ENCODE assay signal across 8 cellular contexts in the genomic region with DNA sequence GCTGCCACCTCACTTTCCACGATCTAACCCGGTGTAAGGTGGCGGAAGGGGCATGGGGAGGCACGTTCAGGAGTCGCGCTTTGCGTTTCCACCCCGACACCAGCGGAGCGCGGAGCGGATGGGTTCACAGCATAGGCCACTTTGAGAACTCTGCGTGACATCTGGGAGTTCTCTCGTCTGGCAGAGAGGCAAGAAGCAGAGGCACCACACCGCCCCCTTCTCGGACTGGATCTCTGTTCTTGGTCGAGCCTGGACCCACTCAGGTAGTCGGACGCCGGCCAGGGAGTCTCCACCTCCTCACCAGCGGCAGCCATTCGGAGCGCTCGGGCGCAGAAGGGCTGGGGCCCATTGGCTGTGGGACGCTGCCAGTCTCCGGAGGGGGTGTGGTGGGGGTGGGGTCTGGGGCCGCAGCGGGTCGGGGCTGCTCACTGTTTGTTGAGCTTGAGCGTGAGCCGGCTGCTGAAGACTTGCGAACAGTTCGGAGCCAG. TPM values are rescaled to one million over a fixed set of nuclear protein-coding genes. Genes with fewer than 3 reads are reported as not detected.
DNase-seq lines count a peak whose midpoint lies in the region; ATAC-seq and TF ChIP-seq lines count a peak whose summit lies in the region.

Gene DACH2 (plus strand): TSS at position 428 of the 488 bp plus-strand sequence.

- 0 to 1% methylated on average over 34 of the region's 34 CpGs for WGBS in ectodermal cell, 2 experiments
- WGBS in liver = 2% methylated on average over 34 of the region's 34 CpGs

- peaks cover 42% of the 10 kb centered on the region for H3K27me3 ChIP-seq in ectodermal cell (ENCODE audit: control insufficient read depth, insufficient read depth, low read length, poor library complexity, severe bottlenecking)
- H3K27me3 ChIP-seq in liver (ENCODE audit: control insufficient read depth in 4 of 4, insufficient read depth in 4 of 4, low read length in 3 of 4) = peaks cover 0 to 6% (median 2%) of the 10 kb centered on the region in 4 donors

- no peak within 1 kb of the TSS for H3K9ac ChIP-seq in liver (ENCODE audit: low read depth in 1 of 2, low read length in 2 of 2)

- H3K4me3 ChIP-seq in WI38 (ENCODE audit: low read depth, low read length) = peak within 1 kb of the TSS; percentile 55
- H3K4me3 ChIP-seq in ectodermal cell (ENCODE audit: insufficient read depth, low read depth, low read length) = peak within 1 kb of the TSS; percentile 47
- peak within 1 kb of the TSS; percentile 36 to 72 (median 62) for H3K4me3 ChIP-seq in liver (ENCODE audit: low read depth in 1 of 3, low read length in 3 of 3)

- TF ChIP-seq CTCF in WI38 (IDR thresholded peaks at IDR 0.05; ENCODE audit: low read depth, low read length) (no peak), liver (IDR thresholded peaks at IDR 0.05; ENCODE audit: low read depth, low read length, missing input control) (no peak)

- peak; percentile 98 for ATAC-seq in GM21381 (IDR thresholded peaks at IDR 0.05; ENCODE audit: unreplicated experiment)

- H3K36me3 ChIP-seq in ectodermal cell (ENCODE audit: control insufficient read depth, insufficient read depth, low read length) (no peaks in the 10 kb centered on the region), liver (ENCODE audit: control insufficient read depth in 4 of 4, insufficient read depth in 3 of 4, low read depth in 1 of 4, low read length in 3 of 4) (no peaks in the 10 kb centered on the region)

- peak in 12 of 14 donors; percentile 2 to 74 (median 45) for DNase-seq in C1 segment of cervical spinal cord (lab: John Stamatoyannopoulos, UW)
- DNase-seq in HuH-7.5 (ENCODE audit: low spot score) = peak; percentile 3
- DNase-seq in stimulated activated CD4-positive, alpha-beta T cell treated with anti-CD3 and anti-CD28 coated beads, Interleukin-1b, Interleukin-23, amount 100 ng/mL, for 48 hours = peak; percentile 53
- no peak for DNase-seq in effector CD8-positive, alpha-beta T cell (lab: John Stamatoyannopoulos, UW)

- H3K4me1 ChIP-seq in ectodermal cell (ENCODE audit: control insufficient read depth, insufficient read depth, low read length) (no peaks in the 10 kb centered on the region), liver (ENCODE audit: control insufficient read depth in 4 of 4, insufficient read depth in 4 of 4, low read length in 3 of 4) (peaks cover 0 to 14% (median 6%) of the 10 kb centered on the region in 4 donors)

- H3K27ac ChIP-seq in ectodermal cell (ENCODE audit: insufficient read depth, low read depth, low read length, poor library complexity, severe bottlenecking) = no peak within 1 kb of the TSS
- no peak within 1 kb of the TSS for H3K27ac ChIP-seq in liver (ENCODE audit: low read depth in 1 of 2, low read length in 2 of 2)

- no peak for TF ChIP-seq RAD21 in liver (IDR thresholded peaks at IDR 0.05)

- H3K9me3 ChIP-seq in ectodermal cell (ENCODE audit: control insufficient read depth, low read length) (no peaks in the 10 kb centered on the region), liver (ENCODE audit: control insufficient read depth in 4 of 4, low read length in 3 of 4) (peaks cover 0 to 2% (median 0%) of the 10 kb centered on the region in 4 donors)

TF ChIP-seq in liver, 16 proteins besides CTCF, POLR2A, EP300 and RAD21:
- TF ChIP-seq MAX (IDR thresholded peaks at IDR 0.05) (no peak), HNF4A (conservative IDR thresholded peaks at IDR 0.05) (no peak), RXRA (IDR thresholded peaks at IDR 0.05) (no peak), NR2F2 (IDR thresholded peaks at IDR 0.05) (no peak), EGR1 (IDR thresholded peaks at IDR 0.05; ENCODE audit: low read depth in 2 of 2) (no peak), GABPA (IDR thresholded peaks at IDR 0.05 in 1 of 2, conservative IDR thresholded peaks at IDR 0.05 in 1 of 2) (no peak), JUND (IDR thresholded peaks at IDR 0.05) (no peak), SP1 (IDR thresholded peaks at IDR 0.05) (no peak), FOXA1 (IDR thresholded peaks at IDR 0.05) (no peak), FOXA2 (IDR thresholded peaks at IDR 0.05) (no peak), HNF4G (IDR thresholded peaks at IDR 0.05) (no peak), TAF1 (conservative IDR thresholded peaks at IDR 0.05) (no peak), YY1 (IDR thresholded peaks at IDR 0.05) (no peak)
- TF ChIP-seq, protein P1, sequence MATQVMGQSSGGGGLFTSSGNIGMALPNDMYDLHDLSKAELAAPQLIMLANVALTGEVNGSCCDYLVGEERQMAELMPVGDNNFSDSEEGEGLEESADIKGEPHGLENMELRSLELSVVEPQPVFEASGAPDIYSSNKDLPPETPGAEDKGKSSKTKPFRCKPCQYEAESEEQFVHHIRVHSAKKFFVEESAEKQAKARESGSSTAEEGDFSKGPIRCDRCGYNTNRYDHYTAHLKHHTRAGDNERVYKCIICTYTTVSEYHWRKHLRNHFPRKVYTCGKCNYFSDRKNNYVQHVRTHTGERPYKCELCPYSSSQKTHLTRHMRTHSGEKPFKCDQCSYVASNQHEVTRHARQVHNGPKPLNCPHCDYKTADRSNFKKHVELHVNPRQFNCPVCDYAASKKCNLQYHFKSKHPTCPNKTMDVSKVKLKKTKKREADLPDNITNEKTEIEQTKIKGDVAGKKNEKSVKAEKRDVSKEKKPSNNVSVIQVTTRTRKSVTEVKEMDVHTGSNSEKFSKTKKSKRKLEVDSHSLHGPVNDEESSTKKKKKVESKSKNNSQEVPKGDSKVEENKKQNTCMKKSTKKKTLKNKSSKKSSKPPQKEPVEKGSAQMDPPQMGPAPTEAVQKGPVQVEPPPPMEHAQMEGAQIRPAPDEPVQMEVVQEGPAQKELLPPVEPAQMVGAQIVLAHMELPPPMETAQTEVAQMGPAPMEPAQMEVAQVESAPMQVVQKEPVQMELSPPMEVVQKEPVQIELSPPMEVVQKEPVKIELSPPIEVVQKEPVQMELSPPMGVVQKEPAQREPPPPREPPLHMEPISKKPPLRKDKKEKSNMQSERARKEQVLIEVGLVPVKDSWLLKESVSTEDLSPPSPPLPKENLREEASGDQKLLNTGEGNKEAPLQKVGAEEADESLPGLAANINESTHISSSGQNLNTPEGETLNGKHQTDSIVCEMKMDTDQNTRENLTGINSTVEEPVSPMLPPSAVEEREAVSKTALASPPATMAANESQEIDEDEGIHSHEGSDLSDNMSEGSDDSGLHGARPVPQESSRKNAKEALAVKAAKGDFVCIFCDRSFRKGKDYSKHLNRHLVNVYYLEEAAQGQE (IDR thresholded peaks at IDR 0.05) = no peak
- TF ChIP-seq, protein P2, sequence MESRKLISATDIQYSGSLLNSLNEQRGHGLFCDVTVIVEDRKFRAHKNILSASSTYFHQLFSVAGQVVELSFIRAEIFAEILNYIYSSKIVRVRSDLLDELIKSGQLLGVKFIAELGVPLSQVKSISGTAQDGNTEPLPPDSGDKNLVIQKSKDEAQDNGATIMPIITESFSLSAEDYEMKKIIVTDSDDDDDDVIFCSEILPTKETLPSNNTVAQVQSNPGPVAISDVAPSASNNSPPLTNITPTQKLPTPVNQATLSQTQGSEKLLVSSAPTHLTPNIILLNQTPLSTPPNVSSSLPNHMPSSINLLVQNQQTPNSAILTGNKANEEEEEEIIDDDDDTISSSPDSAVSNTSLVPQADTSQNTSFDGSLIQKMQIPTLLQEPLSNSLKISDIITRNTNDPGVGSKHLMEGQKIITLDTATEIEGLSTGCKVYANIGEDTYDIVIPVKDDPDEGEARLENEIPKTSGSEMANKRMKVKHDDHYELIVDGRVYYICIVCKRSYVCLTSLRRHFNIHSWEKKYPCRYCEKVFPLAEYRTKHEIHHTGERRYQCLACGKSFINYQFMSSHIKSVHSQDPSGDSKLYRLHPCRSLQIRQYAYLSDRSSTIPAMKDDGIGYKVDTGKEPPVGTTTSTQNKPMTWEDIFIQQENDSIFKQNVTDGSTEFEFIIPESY (IDR thresholded peaks at IDR 0.05) = no peak
- TF ChIP-seq, protein P3, sequence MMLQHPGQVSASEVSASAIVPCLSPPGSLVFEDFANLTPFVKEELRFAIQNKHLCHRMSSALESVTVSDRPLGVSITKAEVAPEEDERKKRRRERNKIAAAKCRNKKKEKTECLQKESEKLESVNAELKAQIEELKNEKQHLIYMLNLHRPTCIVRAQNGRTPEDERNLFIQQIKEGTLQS (IDR thresholded peaks at IDR 0.05) = no peak

RNA-seq across cellular contexts. Expression of gene DACH2, which starts in this region (rescaled TPM):
- polyA plus RNA-seq in ectodermal cell (2013, experiment 1 of 4) = 3.6 TPM
- polyA plus RNA-seq in ectodermal cell (2013, experiment 2 of 4) = 2.5 TPM
- polyA plus RNA-seq in ectodermal cell (2013, experiment 3 of 4) = 4.4 TPM
- 5.3 TPM for polyA plus RNA-seq in ectodermal cell (2013, experiment 4 of 4)
- under 1 TPM in 1 of 2 donors, not detected in 1; 0.23 TPM for total RNA-seq in liver
- polyA plus RNA-seq in liver = not detected
